ENCODE assay signal across 11 cellular contexts in genomic region chr9:85224729-85225128, GRCh38.
DNase-seq lines count a peak whose midpoint lies in the region; ATAC-seq and TF ChIP-seq lines count a peak whose summit lies in the region.
"Had no signal": no experiment of that assay in that cellular context is flagged by ENCODE, and none has a peak within 500 bp of the region (broad histone marks: within the 10 kb centered on the region; RNA-seq: fewer than 3 reads in every experiment).

No MANE protein-coding gene starts in this region.

- TF ChIP-seq RAD21 in SK-N-SH (IDR thresholded peaks at IDR 0.05; ENCODE audit: low read length): no peak

- H3K9me3 ChIP-seq in SK-N-SH: no peaks in the 10 kb centered on the region
- H3K9me3 ChIP-seq in skeletal muscle satellite cell (replicated peaks; ENCODE audit: low read length): no peaks in the 10 kb centered on the region
- H3K9me3 ChIP-seq: stomach had no signal

- no peaks in the 10 kb centered on the region for H3K79me2 ChIP-seq in SK-N-SH (ENCODE audit: insufficient read depth)

- H3K27ac Mint-ChIP-seq in effector memory CD8-positive, alpha-beta T cell: no peak overlapping the region
- H3K27ac Mint-ChIP-seq: activated T-cell treated with anti-CD3 and anti-CD28 coated beads, Interleukin-2, amount 50 U/mL, for 72 hours had no signal

- no peak overlapping the region for H2AFZ ChIP-seq in SK-N-SH (ENCODE audit: low read depth)

- no peaks in the 10 kb centered on the region for H3K4me1 Mint-ChIP-seq in effector memory CD8-positive, alpha-beta T cell (ENCODE audit: low read depth in 2 of 2)

- no peaks in the 10 kb centered on the region for H3K9me3 Mint-ChIP-seq in effector memory CD8-positive, alpha-beta T cell
- H3K9me3 Mint-ChIP-seq: activated T-cell treated with anti-CD3 and anti-CD28 coated beads, Interleukin-2, amount 50 U/mL, for 72 hours had no signal

- H3K36me3 ChIP-seq in SK-N-SH (replicated peaks in 1 of 2; ENCODE audit: control insufficient read depth in 1 of 2, insufficient read depth in 2 of 2, low read length in 1 of 2) (no peaks in the 10 kb centered on the region), skeletal muscle satellite cell (ENCODE audit: insufficient read depth, low read length) (no peaks in the 10 kb centered on the region)
- H3K36me3 ChIP-seq: stomach had no signal

- H3K4me3 ChIP-seq in SK-N-SH (ENCODE audit: low read depth in 2 of 2, low read length in 1 of 2) (peak overlapping the region in 1 of 2 experiments; percentile 15; a peak in 1 of 4 replicates), fibroblast of mammary gland (ENCODE audit: control insufficient read depth, low read depth, low read length) (no peak overlapping the region), skeletal muscle satellite cell (ENCODE audit: low read length) (no peak overlapping the region), coronary artery (no peak overlapping the region)
- H3K4me3 ChIP-seq: stomach had no signal

- DNase-seq in EH (ENCODE audit: low read depth): peak; percentile 76
- no peak for DNase-seq in SK-N-SH
- DNase-seq in fibroblast of mammary gland (ENCODE audit: low read depth): peak; percentile 76
- DNase-seq in effector memory CD8-positive, alpha-beta T cell: no peak
- no peak for DNase-seq in superior temporal gyrus (ENCODE audit: extremely low spot score)
- no peak for DNase-seq in coronary artery (ENCODE audit: low spot score)
- DNase-seq in G401 (ENCODE audit: low spot score): no peak
- DNase-seq: activated T-cell treated with anti-CD3 and anti-CD28 coated beads, Interleukin-2, amount 50 U/mL, for 72 hours; NCI-H2081; stomach had no signal

- no peak overlapping the region for H3K4me3 Mint-ChIP-seq in effector memory CD8-positive, alpha-beta T cell
- H3K4me3 Mint-ChIP-seq: activated T-cell treated with anti-CD3 and anti-CD28 coated beads, Interleukin-2, amount 50 U/mL, for 72 hours had no signal

- POLR2A ChIA-PET in SK-N-SH (lab: Yijun Ruan, JAX): no interaction called here

- peaks cover 17% of the 10 kb centered on the region for H3F3A ChIP-seq in SK-N-SH (replicated peaks; ENCODE audit: insufficient read depth)

- no peaks in the 10 kb centered on the region for H3K9me2 ChIP-seq in SK-N-SH

- ATAC-seq in effector memory CD8-positive, alpha-beta T cell (replicated peaks): no peak
- ATAC-seq: activated T-cell treated with anti-CD3 and anti-CD28 coated beads, Interleukin-2, amount 50 U/mL, for 72 hours had no signal

- H3K27me3 Mint-ChIP-seq in effector memory CD8-positive, alpha-beta T cell: peaks cover 7 to 8% of the 10 kb centered on the region in 2 donors

- H3K27ac ChIP-seq in SK-N-SH (ENCODE audit: low read depth in 2 of 2, low read length in 1 of 2) (peak overlapping the region in 1 of 2 experiments; percentile 85; a peak in 2 of 4 replicates), coronary artery (peak overlapping the region in 1 of 2 donors; percentile 72)
- H3K27ac ChIP-seq: stomach had no signal

- TF ChIP-seq EP300 in SK-N-SH (IDR thresholded peaks at IDR 0.05; ENCODE audit: borderline replicate concordance in 1 of 2, low read depth in 1 of 2, low read length in 1 of 2): peak in 1 of 2 experiments; percentile 44; a peak in 1 of 4 replicates

- H3K4me2 ChIP-seq in SK-N-SH (peak overlapping the region; percentile 55), skeletal muscle satellite cell (ENCODE audit: low read length) (peak overlapping the region; percentile 17)

- in situ Hi-C loops in G401 (cut with HindIII; ENCODE audit: low sequenced_read_pairs): no loop called here

- no peaks in the 10 kb centered on the region for H4K20me1 ChIP-seq in SK-N-SH (ENCODE audit: insufficient read depth)

- H3K27me3 ChIP-seq in SK-N-SH (ENCODE audit: insufficient read depth): no peaks in the 10 kb centered on the region
- peaks cover 3% of the 10 kb centered on the region for H3K27me3 ChIP-seq in skeletal muscle satellite cell (ENCODE audit: control insufficient read depth, insufficient read depth, low read length)
- H3K27me3 ChIP-seq: stomach had no signal

- CTCF ChIA-PET in SK-N-SH (lab: Yijun Ruan, JAX): no interaction called here

- no peak for TF ChIP-seq CTCF in SK-N-SH (IDR thresholded peaks at IDR 0.05)
- no peak for TF ChIP-seq CTCF in fibroblast of mammary gland (conservative IDR thresholded peaks at IDR 0.05; ENCODE audit: control insufficient read depth, insufficient read depth, low read depth, low read length)
- no peak for TF ChIP-seq CTCF in coronary artery (IDR thresholded peaks at IDR 0.05)

- H3K4me1 ChIP-seq in SK-N-SH (ENCODE audit: control insufficient read depth in 1 of 2, insufficient read depth in 2 of 2, low read depth in 1 of 2, low read length in 1 of 2) (peaks cover 0 to 10% of the 10 kb centered on the region in 2 experiments; a peak in 1 of 4 replicates), skeletal muscle satellite cell (ENCODE audit: control insufficient read depth, insufficient read depth, low read length) (peaks cover 44% of the 10 kb centered on the region)
- H3K4me1 ChIP-seq: stomach had no signal

- H3K36me3 Mint-ChIP-seq in effector memory CD8-positive, alpha-beta T cell (ENCODE audit: insufficient read depth): no peaks in the 10 kb centered on the region

- WGBS in SK-N-SH (ENCODE audit: low lambda C conversion rate): 24% methylated on average over 4 of the region's 4 CpGs

- H3K9ac ChIP-seq in SK-N-SH: no peak overlapping the region
- H3K9ac ChIP-seq in skeletal muscle satellite cell (ENCODE audit: low read depth, low read length): no peak overlapping the region

TF ChIP-seq in SK-N-SH, 30 proteins besides CTCF, POLR2A, EP300 and RAD21:
- TF ChIP-seq JUND (IDR thresholded peaks at IDR 0.05): peak; percentile 58
- no peak for TF ChIP-seq CHD2 (IDR thresholded peaks at IDR 0.05; ENCODE audit: low read length, partially characterized antibody)
- no peak for TF ChIP-seq TEAD4 (IDR thresholded peaks at IDR 0.05; ENCODE audit: borderline replicate concordance, insufficient read depth)
- TF ChIP-seq MEF2A (IDR thresholded peaks at IDR 0.05; ENCODE audit: borderline replicate concordance, low read depth): no peak
- peak; percentile 39; the same call in 1 of the 2 replicates for TF ChIP-seq TCF12 (IDR thresholded peaks at IDR 0.05)
- TF ChIP-seq, protein P1, sequence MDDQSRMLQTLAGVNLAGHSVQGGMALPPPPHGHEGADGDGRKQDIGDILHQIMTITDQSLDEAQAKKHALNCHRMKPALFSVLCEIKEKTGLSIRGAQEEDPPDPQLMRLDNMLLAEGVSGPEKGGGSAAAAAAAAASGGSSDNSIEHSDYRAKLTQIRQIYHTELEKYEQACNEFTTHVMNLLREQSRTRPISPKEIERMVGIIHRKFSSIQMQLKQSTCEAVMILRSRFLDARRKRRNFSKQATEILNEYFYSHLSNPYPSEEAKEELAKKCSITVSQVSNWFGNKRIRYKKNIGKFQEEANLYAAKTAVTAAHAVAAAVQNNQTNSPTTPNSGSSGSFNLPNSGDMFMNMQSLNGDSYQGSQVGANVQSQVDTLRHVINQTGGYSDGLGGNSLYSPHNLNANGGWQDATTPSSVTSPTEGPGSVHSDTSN (IDR thresholded peaks at IDR 0.05): peak; percentile 56
- TF ChIP-seq, protein P2, sequence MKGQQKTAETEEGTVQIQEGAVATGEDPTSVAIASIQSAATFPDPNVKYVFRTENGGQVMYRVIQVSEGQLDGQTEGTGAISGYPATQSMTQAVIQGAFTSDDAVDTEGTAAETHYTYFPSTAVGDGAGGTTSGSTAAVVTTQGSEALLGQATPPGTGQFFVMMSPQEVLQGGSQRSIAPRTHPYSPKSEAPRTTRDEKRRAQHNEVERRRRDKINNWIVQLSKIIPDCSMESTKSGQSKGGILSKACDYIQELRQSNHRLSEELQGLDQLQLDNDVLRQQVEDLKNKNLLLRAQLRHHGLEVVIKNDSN (IDR thresholded peaks at IDR 0.05; ENCODE audit: borderline replicate concordance, low read depth): no peak
- TF ChIP-seq FOXM1 (IDR thresholded peaks at IDR 0.05; ENCODE audit: low read depth): no peak
- TF ChIP-seq ELF1 (IDR thresholded peaks at IDR 0.05): no peak
- TF ChIP-seq NFIC (IDR thresholded peaks at IDR 0.05; ENCODE audit: borderline replicate concordance): peak; percentile 56; the same call in 1 of the 2 replicates
- no peak for TF ChIP-seq SIN3A (IDR thresholded peaks at IDR 0.05; ENCODE audit: borderline replicate concordance, low read depth, low read length)
- TF ChIP-seq EZH2phosphoT487 (IDR thresholded peaks at IDR 0.05; ENCODE audit: borderline replicate concordance, low read depth): no peak
- TF ChIP-seq USF2 (IDR thresholded peaks at IDR 0.05; ENCODE audit: borderline replicate concordance, low read depth, low read length): no peak
- TF ChIP-seq TAF1 (IDR thresholded peaks at IDR 0.05; ENCODE audit: borderline replicate concordance, low read depth, low read length): no peak
- TF ChIP-seq NRF1 (IDR thresholded peaks at IDR 0.05; ENCODE audit: low read depth, low read length): no peak
- peak; percentile 70 for TF ChIP-seq FOSL2 (IDR thresholded peaks at IDR 0.05; ENCODE audit: borderline replicate concordance, low read depth)
- no peak for TF ChIP-seq FOXJ3 (CRISPR knock-in tag; IDR thresholded peaks at IDR 0.05)
TF ChIP-seq in SK-N-SH: peak in this region for 5.

Comparison
In these comparisons a context has a peak if more than half of its experiments do, and no peak if none do; other contexts are left out.
1. DNase-seq: peak in EH (single experiment) and fibroblast of mammary gland (single experiment); none in SK-N-SH (single experiment), effector memory CD8-positive, alpha-beta T cell (0 of 3), superior temporal gyrus (single experiment), coronary artery (single experiment) and G401 (single experiment).